In genomic region chrX:43508694-43509093, GRCh38 we compare ENCODE assay signal across 21 cellular contexts.
A peak's percentile ranks its signal among the peaks of the same experiment; 100 is the strongest.
DNase-seq lines count a peak whose midpoint lies in the region; ATAC-seq, FAIRE-seq and TF ChIP-seq lines count a peak whose summit lies in the region.
"Had no signal": no experiment of that assay in that cellular context is flagged by ENCODE, and none has a peak within 500 bp of the region (broad histone marks: within the 10 kb centered on the region; RNA-seq: fewer than 3 reads in every experiment).

No MANE protein-coding gene starts in this region.

- no peaks in the 10 kb centered on the region for H3K27me3 ChIP-seq in H1 (replicated peaks in 1 of 4; ENCODE audit: control insufficient read depth in 3 of 4, extremely low read depth in 1 of 4, insufficient read depth in 3 of 4, low read length in 3 of 4)
- no peaks in the 10 kb centered on the region for H3K27me3 ChIP-seq in left lung
- H3K27me3 ChIP-seq: BE2C had no signal

- H4K5ac ChIP-seq in H1 (ENCODE audit: insufficient read length, low read depth, low read length) = no peak overlapping the region

- no peaks in the 10 kb centered on the region for H3K23me2 ChIP-seq in H1 (ENCODE audit: low read depth, low read length)

- FAIRE-seq in H1 (lab: Jason Lieb, UNC) = peak; percentile 62
- FAIRE-seq: A204.1, G401.6, GM12891, GM19239 had no signal

- H3K9me3 ChIP-seq in H1 (ENCODE audit: insufficient read depth in 2 of 2, low read depth in 1 of 2, low read length in 1 of 2) = no peaks in the 10 kb centered on the region
- no peaks in the 10 kb centered on the region for H3K9me3 ChIP-seq in left lung
- H3K9me3 ChIP-seq: BE2C, BLaER1, Caco-2 had no signal

- no peak overlapping the region for H2BK20ac ChIP-seq in H1 (ENCODE audit: low read length)

- no peak overlapping the region for H2BK5ac ChIP-seq in H1 (ENCODE audit: low read depth, low read length)

- no peak overlapping the region for H3K56ac ChIP-seq in H1 (replicated peaks; ENCODE audit: insufficient read length, low read depth, low read length)

- H4K8ac ChIP-seq in H1 (ENCODE audit: extremely low read depth, insufficient read depth, low read length) = no peak overlapping the region

- no peaks in the 10 kb centered on the region for H3K79me1 ChIP-seq in H1 (ENCODE audit: low read depth, low read length)

- intact Hi-C loops in left lung (cut with DNase I) = no loop called here

- H2AFZ ChIP-seq in H1 (ENCODE audit: low read length) = no peak overlapping the region

- no peak overlapping the region for H3K4me2 ChIP-seq in H1 (ENCODE audit: insufficient read depth in 1 of 2, low read depth in 2 of 2, low read length in 2 of 2)
- H3K4me2 ChIP-seq: BLaER1 had no signal

- no peak overlapping the region for H3K14ac ChIP-seq in H1 (ENCODE audit: insufficient read length)

- POLR2A ChIA-PET in H1 (lab: Charles Lee; ENCODE audit: partially characterized antibody) = no interaction called here

- H4K20me1 ChIP-seq in H1 (replicated peaks in 1 of 2; ENCODE audit: control insufficient read depth in 1 of 2, insufficient read depth in 2 of 2, low read length in 2 of 2) = no peaks in the 10 kb centered on the region

- no peak for TF ChIP-seq EP300 in H1 (IDR thresholded peaks at IDR 0.05; ENCODE audit: borderline replicate concordance in 1 of 2, low read depth in 2 of 2, low read length in 2 of 2)

- no peak overlapping the region for H3K23ac ChIP-seq in H1 (ENCODE audit: insufficient read length)

- TF ChIP-seq CTCF in H1 (IDR thresholded peaks at IDR 0.05; ENCODE audit: control extremely low read depth in 1 of 3, insufficient read depth in 1 of 3, low read depth in 1 of 3, low read length in 3 of 3) = no peak
- TF ChIP-seq CTCF in left lung (IDR thresholded peaks at IDR 0.05) = no peak

- no peak for TF ChIP-seq RAD21 in H1 (IDR thresholded peaks at IDR 0.05 in 1 of 2, conservative IDR thresholded peaks at IDR 0.05 in 1 of 2; ENCODE audit: low read depth in 2 of 2, low read length in 2 of 2)

- TF ChIP-seq POLR2A in H1 (IDR thresholded peaks at IDR 0.05; ENCODE audit: control extremely low read depth in 1 of 2, low read depth in 2 of 2, low read length in 2 of 2) = no peak

- H3K36me3 ChIP-seq in H1 (ENCODE audit: control insufficient read depth in 2 of 4, insufficient read depth in 4 of 4, low read length in 3 of 4) (no peaks in the 10 kb centered on the region), left lung (no peaks in the 10 kb centered on the region)
- H3K36me3 ChIP-seq: BE2C, BLaER1 had no signal

- H3K18ac ChIP-seq in H1 (ENCODE audit: extremely low read depth, low read length) = no peak overlapping the region

- no peak overlapping the region for H2AK5ac ChIP-seq in H1 (ENCODE audit: low read depth, low read length)

- no peak overlapping the region for H3K4ac ChIP-seq in H1 (replicated peaks; ENCODE audit: insufficient read length, low read depth, low read length)

- H3K4me1 ChIP-seq in H1 (replicated peaks in 1 of 4; ENCODE audit: control insufficient read depth in 3 of 4, insufficient read depth in 4 of 4, low read length in 3 of 4) = no peaks in the 10 kb centered on the region
- no peaks in the 10 kb centered on the region for H3K4me1 ChIP-seq in left lung
- H3K4me1 ChIP-seq: BE2C, BLaER1 had no signal

- H4K91ac ChIP-seq in H1 (replicated peaks; ENCODE audit: insufficient read length, low read length) = no peak overlapping the region

- no peak overlapping the region for H2BK120ac ChIP-seq in H1 (replicated peaks; ENCODE audit: low read depth, low read length)

- H3K4me3 ChIP-seq in H1 (ENCODE audit: extremely low read depth in 1 of 4, insufficient read depth in 2 of 4, low read depth in 3 of 4, low read length in 4 of 4) (no peak overlapping the region), left lung (no peak overlapping the region)
- H3K4me3 ChIP-seq: BLaER1 had no signal

- no peak for ATAC-seq in left lung

- CTCF ChIA-PET in H1 (lab: Charles Lee; ENCODE audit: partially characterized antibody) = interaction anchor here (0.8 kb wide), 1 partner anchor 8 kb away, joined by 3 read pairs; no protein-coding TSS in a partner anchor

- no peak overlapping the region for H2BK15ac ChIP-seq in H1 (ENCODE audit: low read length)

- H3K9ac ChIP-seq in H1 (replicated peaks in 1 of 4; ENCODE audit: extremely low read depth in 1 of 4, low read depth in 3 of 4, low read length in 3 of 4) = no peak overlapping the region
- H3K9ac ChIP-seq: BLaER1 had no signal

- H3K27ac ChIP-seq in H1 (ENCODE audit: low read depth, low read length) = no peak overlapping the region
- no peak overlapping the region for H3K27ac ChIP-seq in left lung
- H3K27ac ChIP-seq: BLaER1 had no signal

- H3K79me2 ChIP-seq in H1 (ENCODE audit: control insufficient read depth in 1 of 2, insufficient read depth in 2 of 2, low read length in 2 of 2) = no peaks in the 10 kb centered on the region

- H2BK12ac ChIP-seq in H1 (ENCODE audit: low read depth, low read length) = no peak overlapping the region

- peak; percentile 78 for DNase-seq in COLO829 (ENCODE audit: low spot score)
- no peak for DNase-seq in H1 (ENCODE audit: low read depth in 1 of 2, low spot score in 2 of 2)
- peak; percentile 52 for DNase-seq in foreskin melanocyte
- DNase-seq in DMS 273 treated with DMSO at 0.1 percent for 48 hours (lab: John Stamatoyannopoulos, UW) = no peak
- no peak for DNase-seq in SW 1271 (lab: John Stamatoyannopoulos, UW)
- DNase-seq in left lung = no peak
- DNase-seq in NAMALWA (ENCODE audit: low spot score) = no peak
- DNase-seq: 8988T; BE2C; C1 segment of cervical spinal cord; Caco-2; CD4-positive, alpha-beta memory T cell; CD4-positive, CD25-positive, alpha-beta regulatory T cell; CD8-positive, alpha-beta memory T cell; DMS79 treated with DMSO at 0.1 percent for 48 hours; GF-D8 had no signal

TF ChIP-seq in H1, 55 proteins besides CTCF, POLR2A, EP300 and RAD21 (continues in another document):
- TF ChIP-seq FOSL1 (IDR thresholded peaks at IDR 0.05; ENCODE audit: insufficient read depth, low read depth, low read length) = no peak
- TF ChIP-seq PHF8 (conservative IDR thresholded peaks at IDR 0.05; ENCODE audit: low read depth, low read length) = no peak
- TF ChIP-seq NRF1 (IDR thresholded peaks at IDR 0.05; ENCODE audit: low read depth, low read length) = no peak
- no peak for TF ChIP-seq KDM1A (IDR thresholded peaks at IDR 0.05; ENCODE audit: borderline replicate concordance, low read length)
- TF ChIP-seq KDM4A (IDR thresholded peaks at IDR 0.05; ENCODE audit: low read depth, low read length, severe bottlenecking) = no peak
- no peak for TF ChIP-seq CHD2 (IDR thresholded peaks at IDR 0.05; ENCODE audit: low read length)
- no peak for TF ChIP-seq TBP (IDR thresholded peaks at IDR 0.05; ENCODE audit: low read depth, low read length)
- no peak for TF ChIP-seq GTF2F1 (IDR thresholded peaks at IDR 0.05; ENCODE audit: borderline replicate concordance, low read depth, low read length)
- no peak for TF ChIP-seq JUND (IDR thresholded peaks at IDR 0.05; ENCODE audit: low read length)
- TF ChIP-seq BRCA1 (IDR thresholded peaks at IDR 0.05; ENCODE audit: low read depth, low read length) = no peak
- no peak for TF ChIP-seq ATF3 (IDR thresholded peaks at IDR 0.05; ENCODE audit: insufficient read depth, low read depth, low read length)
- TF ChIP-seq RXRA (IDR thresholded peaks at IDR 0.05; ENCODE audit: insufficient read depth, low read depth, low read length) = no peak
- TF ChIP-seq KDM5A (IDR thresholded peaks at IDR 0.05; ENCODE audit: low read length) = no peak

Comparison
In these comparisons a context has a peak if more than half of its experiments do, and no peak if none do; other contexts are left out.
1. DNase-seq: peak in COLO829 (single experiment) and foreskin melanocyte (single experiment); none in H1 (0 of 2), DMS 273 treated with DMSO at 0.1 percent for 48 hours (single experiment), SW 1271 (0 of 2), left lung (0 of 2) and NAMALWA (single experiment).